In the genomic region with DNA sequence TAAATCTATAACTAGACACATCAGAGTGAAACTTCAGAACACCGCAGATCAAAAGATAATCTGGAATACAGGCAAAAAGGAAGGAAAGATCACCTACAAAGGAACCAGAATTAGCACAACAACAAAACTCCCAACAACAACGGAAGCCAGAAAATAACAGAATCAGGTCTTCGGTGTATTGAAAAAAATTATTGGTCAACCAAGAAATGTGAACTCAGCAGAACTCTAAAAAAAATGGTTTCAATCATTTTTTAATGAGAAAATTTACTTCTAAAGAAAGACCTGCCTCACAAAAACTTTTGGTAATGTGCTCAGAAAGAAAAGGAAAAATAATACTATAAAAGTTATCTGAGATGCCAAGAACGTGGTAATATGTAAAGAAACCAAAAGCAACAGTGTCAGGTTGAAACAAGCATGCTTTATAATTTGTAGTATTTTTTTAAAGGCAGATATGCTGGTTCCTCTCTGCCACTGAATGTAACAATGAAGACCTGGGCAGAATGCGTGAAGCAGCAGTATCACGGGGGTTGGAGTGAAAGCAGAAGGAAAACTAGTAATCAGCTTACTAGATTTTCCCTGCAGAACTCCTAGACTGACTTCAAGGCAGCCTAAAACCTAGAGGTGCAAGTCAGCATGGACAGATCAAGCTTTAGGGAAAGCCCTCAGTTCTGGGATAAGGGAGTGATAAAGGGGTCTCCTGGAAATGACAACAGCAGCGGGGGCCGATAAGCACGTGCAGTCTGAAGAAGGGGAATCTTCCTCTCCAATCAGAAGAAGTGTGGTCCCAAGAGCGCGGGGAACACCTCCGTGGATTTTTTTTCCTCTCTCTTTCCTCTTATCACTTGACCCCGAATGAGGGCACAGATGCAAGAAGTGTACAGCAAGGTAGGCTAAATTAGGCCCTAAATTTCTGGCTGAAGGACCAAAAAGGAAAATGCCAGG, we compare ENCODE assay signal across 10 cellular contexts.
"Had no signal": no experiment of that assay in that cellular context is flagged by ENCODE, and none has a peak within 500 bp of the region (broad histone marks: within the 10 kb centered on the region; RNA-seq: fewer than 3 reads in every experiment).

No MANE protein-coding gene starts in this region.

- DNase-seq: activated CD4-positive, alpha-beta T cell treated with anti-CD3 and anti-CD28 coated beads, Interleukin-2, amount 10 ng/mL, durations not matched to agents 7 days and 5 days; activated naive CD4-positive, alpha-beta T cell treated with anti-CD3 and anti-CD28 coated beads, Interleukin-2, amount 50 U/mL, for 16 hours; body of pancreas; dermis blood vessel endothelial cell; kidney glomerular epithelial cell; retina; stimulated activated CD4-positive, alpha-beta T cell treated with anti-CD3 and anti-CD28 coated beads, Interleukin-15, amount 100 ng/mL, for 24 hours; stimulated activated CD4-positive, alpha-beta T cell treated with anti-CD3 and anti-CD28 coated beads, Interleukin-4, amount 100 ng/mL, for 4 hours; T-helper 9 cell had no signal

- ATAC-seq: body of pancreas, WTC11 had no signal
